In genomic region chr5:9545959-9546851, GRCh38 we compare ENCODE assay signal across 8 cellular contexts. TPM values are rescaled to one million over a fixed set of nuclear protein-coding genes. Genes with fewer than 3 reads are reported as not detected.
A peak's percentile ranks its signal among the peaks of the same experiment; 100 is the strongest.
DNase-seq lines count a peak whose midpoint lies in the region; ATAC-seq, FAIRE-seq and TF ChIP-seq lines count a peak whose summit lies in the region.

Gene SEMA5A, minus strand, starts transcription at chr5:9546075. Its CDS starts 166,129 bp downstream, at chr5:9379946.

- no peak for TF ChIP-seq CTCF in GM12864 (IDR thresholded peaks at IDR 0.05; ENCODE audit: low read depth, low read length, missing control alignments)
- no peak for TF ChIP-seq CTCF in LNCaP clone FGC (IDR thresholded peaks at IDR 0.05; ENCODE audit: control insufficient read depth, extremely low read depth, insufficient read depth)
- TF ChIP-seq CTCF in pancreas (IDR thresholded peaks at IDR 0.05), result no peak

- H3K27me3 ChIP-seq in pancreas, result no peaks in the 10 kb centered on the region

- no peaks in the 10 kb centered on the region for H3K4me1 ChIP-seq in pancreas

- H3K9me3 ChIP-seq in pancreas, result no peaks in the 10 kb centered on the region

- ATAC-seq in left cardiac atrium (peak; percentile 87 to 89), pancreas (peak; percentile 77 to 84 (median 81)), GM18498 (IDR thresholded peaks at IDR 0.05; ENCODE audit: unreplicated experiment) (no peak), HG02840 (IDR thresholded peaks at IDR 0.05; ENCODE audit: low FRiP score, unreplicated experiment) (no peak)

- FAIRE-seq in pancreas (lab: Jason Lieb, UNC), result no peak

- peak within 1 kb of the TSS; percentile 64 for H3K4me3 ChIP-seq in GM12864 (ENCODE audit: low read depth, low read length)
- peak within 1 kb of the TSS; percentile 38 for H3K4me3 ChIP-seq in LNCaP clone FGC (ENCODE audit: low read depth, low read length)
- H3K4me3 ChIP-seq in pancreas, result peak within 1 kb of the TSS; percentile 60 to 89 (median 82)

- H3K36me3 ChIP-seq in pancreas, result peaks cover 0 to 7% (median 0%) of the 10 kb centered on the region in 3 donors

- intact Hi-C loops in left cardiac atrium (cut with DNase I) (loop anchor here (2.0 to 10.0 kb wide), 2 partner anchors 185 to 191 kb away; no protein-coding TSS in a partner anchor), pancreas (cut with DNase I) (loop anchor here in 1 of 3 donors (10.0 kb wide), 1 partner anchor 191 kb away; no protein-coding TSS in a partner anchor)

- DNase-seq in GM12864 (ENCODE audit: low read depth) (no peak), LNCaP clone FGC (ENCODE audit: low read depth) (no peak), amniotic epithelial cell (ENCODE audit: low read depth) (peak; percentile 59), left cardiac atrium (peak; percentile 82), pancreas (peak; percentile 78 to 93 (median 88)), DMS53 (lab: John Stamatoyannopoulos, UW) (no peak)

- WGBS in pancreas, 2 donors, result 1 to 2% methylated on average over 43 to 80 of the region's 87 CpGs

- peak within 1 kb of the TSS; percentile 74 to 95 (median 81) for H3K27ac ChIP-seq in pancreas

RNA-seq across cellular contexts. Expression of gene SEMA5A, which starts in this region (rescaled TPM):
- total RNA-seq in left cardiac atrium, result 10 to 100 TPM; 16.2 to 19.7 TPM
- total RNA-seq in pancreas, result 10 to 100 TPM in 2 of 6 donors, 1 to 10 TPM in 4; 5.2 to 14.0 (median 7.8) TPM
- 1 to 10 TPM in 1 of 2 donors, under 1 TPM in 1; 0.91 to 3.5 TPM for polyA plus RNA-seq in pancreas

Comparison
In these comparisons a context has a peak if more than half of its experiments do, and no peak if none do; other contexts are left out.
1. DNase-seq: peak in amniotic epithelial cell (single experiment), left cardiac atrium (single experiment) and pancreas (6 of 6); none in GM12864 (single experiment), LNCaP clone FGC (single experiment) and DMS53 (single experiment).
2. ATAC-seq: peak in left cardiac atrium (2 of 2) and pancreas (4 of 4); none in GM18498 (single experiment) and HG02840 (single experiment).
3. Peak in every context shown above with its lines, with median percentiles within 50 percentile points of each other: H3K4me3 ChIP-seq.